In genomic region chr1:17274186-17275170, GRCh38 we compare ENCODE assay signal across 8 cellular contexts. TPM values are rescaled to one million over a fixed set of nuclear protein-coding genes. Genes with fewer than 3 reads are reported as not detected.
DNase-seq lines count a peak whose midpoint lies in the region; ATAC-seq and TF ChIP-seq lines count a peak whose summit lies in the region.

No MANE protein-coding gene starts in this region.

- H3K14ac ChIP-seq in mesenchymal stem cell (ENCODE audit: low read length in 2 of 2): peak overlapping the region in 1 of 2 experiments; percentile 1

- TF ChIP-seq CTCF in HCT116 (IDR thresholded peaks at IDR 0.05 in 2 of 3, conservative IDR thresholded peaks at IDR 0.05 in 1 of 3; ENCODE audit: borderline replicate concordance in 1 of 3, insufficient read depth in 1 of 3, low read depth in 2 of 3, low read length in 2 of 3) (peak; percentile 77 to 97 (median 89)), OCI-LY3 (IDR thresholded peaks at IDR 0.05; ENCODE audit: low read depth, low read length) (peak; percentile 66), cardiac fibroblast (IDR thresholded peaks at IDR 0.05; ENCODE audit: low read depth, low read length) (peak; percentile 85)

- H3K4me2 ChIP-seq in HCT116 (ENCODE audit: low read length): peak overlapping the region; percentile 45
- H3K4me2 ChIP-seq in OCI-LY3 (ENCODE audit: low read length): no peak overlapping the region
- H3K4me2 ChIP-seq in mesenchymal stem cell (ENCODE audit: low read length, poor library complexity, severe bottlenecking): no peak overlapping the region

- peak; percentile 73 for DNase-seq in DMS 273 (lab: John Stamatoyannopoulos, UW; ENCODE audit: unreplicated experiment)
- DNase-seq in DMS 273 treated with DMSO at 0.1 percent for 48 hours (lab: John Stamatoyannopoulos, UW): no peak
- DNase-seq in HCT116 (ENCODE audit: low read depth, low spot score): peak; percentile 42
- DNase-seq in cardiac fibroblast (ENCODE audit: low read depth in 2 of 2): peak; percentile 37 to 62
- DNase-seq in mesenchymal stem cell: peak; percentile 52
- DNase-seq in DMS114 treated with DMSO at 0.1 percent for 48 hours (lab: John Stamatoyannopoulos, UW; ENCODE audit: unreplicated experiment): no peak

- H3K4me1 ChIP-seq in HCT116 (ENCODE audit: control insufficient read depth in 1 of 2, insufficient read depth in 2 of 2, low read length in 2 of 2) (peaks cover 0 to 12% of the 10 kb centered on the region in 2 experiments; a peak in 2 of 4 replicates), OCI-LY3 (ENCODE audit: low read length) (no peaks in the 10 kb centered on the region), mesenchymal stem cell (ENCODE audit: control insufficient read depth, insufficient read depth, low read depth, low read length) (peaks cover 12% of the 10 kb centered on the region)

- no peak overlapping the region for H3K18ac ChIP-seq in mesenchymal stem cell (ENCODE audit: low read depth in 1 of 2, low read length in 2 of 2)

- H2BK15ac ChIP-seq in mesenchymal stem cell (ENCODE audit: low read depth, poor library complexity, severe bottlenecking): no peak overlapping the region

- H3K79me1 ChIP-seq in mesenchymal stem cell (replicated peaks; ENCODE audit: low read length, poor library complexity, severe bottlenecking): no peaks in the 10 kb centered on the region

- H2BK12ac ChIP-seq in mesenchymal stem cell (ENCODE audit: low read length in 2 of 2): no peak overlapping the region

- H3K9me3 ChIP-seq in HCT116 (ENCODE audit: control insufficient read depth in 1 of 2, insufficient read depth in 1 of 2, low read depth in 1 of 2, low read length in 2 of 2) (no peaks in the 10 kb centered on the region), OCI-LY3 (ENCODE audit: insufficient read depth, low read length) (no peaks in the 10 kb centered on the region), mesenchymal stem cell (ENCODE audit: control insufficient read depth, low read length) (no peaks in the 10 kb centered on the region)

- CTCF ChIA-PET in HCT116 (lab: Charles Lee): interaction anchor here (0.5 to 1.4 kb wide), 12 partner anchors 11 to 170 kb away, joined by 3 to 6 read pairs (median 3); partner anchors contain the start of gene PADI3

- 33% methylated on average over 14 of the region's 15 CpGs for WGBS in mesenchymal stem cell

- POLR2A ChIA-PET in HCT116 (lab: Charles Lee): no interaction called here

- intact Hi-C loops in HCT116 (cut with micrococcal nuclease): loop anchor here (1.0 to 5.0 kb wide), 3 partner anchors 37 to 212 kb away; no protein-coding TSS in a partner anchor

- H2AK5ac ChIP-seq in mesenchymal stem cell (ENCODE audit: low read length, severe bottlenecking): peak overlapping the region; percentile 26

- no peak for TF ChIP-seq POLR2A in HCT116 (IDR thresholded peaks at IDR 0.05; ENCODE audit: borderline replicate concordance, extremely low read depth, insufficient read depth, insufficient read length)

- no peaks in the 10 kb centered on the region for H3K36me3 ChIP-seq in HCT116 (ENCODE audit: control insufficient read depth in 1 of 2, insufficient read depth in 2 of 2, low read length in 2 of 2)
- H3K36me3 ChIP-seq in OCI-LY3 (replicated peaks; ENCODE audit: low read depth, low read length): no peaks in the 10 kb centered on the region
- H3K36me3 ChIP-seq in mesenchymal stem cell (ENCODE audit: control insufficient read depth in 1 of 2, insufficient read depth in 2 of 2, low read depth in 1 of 2, low read length in 2 of 2): no peaks in the 10 kb centered on the region

- ATAC-seq in HCT116 (peak; percentile 98), GM21723 (IDR thresholded peaks at IDR 0.05; ENCODE audit: unreplicated experiment) (no peak)

- H3K9me2 ChIP-seq in HCT116 (ENCODE audit: insufficient read depth): no peaks in the 10 kb centered on the region

- no peak overlapping the region for H3K4ac ChIP-seq in mesenchymal stem cell (ENCODE audit: low read depth in 1 of 2, low read length in 2 of 2)

- no peak overlapping the region for H3K27ac ChIP-seq in HCT116 (ENCODE audit: low read depth, low read length)
- H3K27ac ChIP-seq in OCI-LY3 (ENCODE audit: low read length): no peak overlapping the region
- no peak overlapping the region for H3K27ac ChIP-seq in mesenchymal stem cell (ENCODE audit: low read length, poor library complexity, severe bottlenecking)

- H3K79me2 ChIP-seq in HCT116 (ENCODE audit: insufficient read depth, low read length): no peaks in the 10 kb centered on the region
- no peaks in the 10 kb centered on the region for H3K79me2 ChIP-seq in OCI-LY3 (ENCODE audit: low read length)

- H2AFZ ChIP-seq in HCT116 (ENCODE audit: low read depth, low read length, poor library complexity, severe bottlenecking) (peak overlapping the region; percentile 71), OCI-LY3 (ENCODE audit: low read depth, low read length) (no peak overlapping the region; the same call in 1 of the 2 replicates), mesenchymal stem cell (ENCODE audit: low read depth, low read length) (peak overlapping the region; percentile 57)

- peak; percentile 86 for TF ChIP-seq RAD21 in HCT116 (IDR thresholded peaks at IDR 0.05; ENCODE audit: low read depth)

- H3K9ac ChIP-seq in HCT116 (ENCODE audit: low read length) (no peak overlapping the region), OCI-LY3 (ENCODE audit: low read length) (no peak overlapping the region), mesenchymal stem cell (ENCODE audit: low read length) (no peak overlapping the region)

- H4K8ac ChIP-seq in mesenchymal stem cell (ENCODE audit: low read length): no peak overlapping the region

- no peak overlapping the region for H4K91ac ChIP-seq in mesenchymal stem cell (ENCODE audit: low read length)

- no peaks in the 10 kb centered on the region for H4K20me1 ChIP-seq in HCT116 (ENCODE audit: insufficient read depth)
- H4K20me1 ChIP-seq in OCI-LY3 (ENCODE audit: insufficient read depth, low read length): no peaks in the 10 kb centered on the region

- H2BK5ac ChIP-seq in mesenchymal stem cell (ENCODE audit: low read depth, low read length, poor library complexity, severe bottlenecking): no peak overlapping the region

- no TSS peak for BruUV-seq in HCT116 (replicated peaks; lab: Mats Ljungman, UMichigan)

- no peak overlapping the region for H3K23ac ChIP-seq in mesenchymal stem cell (ENCODE audit: low read length in 2 of 2)

- H3K4me3 ChIP-seq in HCT116 (replicated peaks in 1 of 2; ENCODE audit: low read depth in 1 of 2, low read length in 2 of 2) (no peak overlapping the region), OCI-LY3 (ENCODE audit: low read length) (no peak overlapping the region), cardiac fibroblast (replicated peaks in 1 of 2; ENCODE audit: low read depth in 2 of 2, low read length in 2 of 2) (no peak overlapping the region), mesenchymal stem cell (ENCODE audit: insufficient read depth in 1 of 2, low read depth in 1 of 2, low read length in 2 of 2) (no peak overlapping the region)

- RAD21 ChIA-PET in HCT116 (lab: Charles Lee; ENCODE audit: low non-redundant PET in 1 of 2, low total read pairs in 2 of 2, uncharacterized antibody in 2 of 2, unreplicated experiment in 2 of 2): interaction anchor here in 1 of 2 experiments (1.0 kb wide), 1 partner anchor 37 kb away, joined by 3 read pairs; no protein-coding TSS in a partner anchor

- no peaks in the 10 kb centered on the region for H3K27me3 ChIP-seq in HCT116 (ENCODE audit: insufficient read depth, low read length)
- H3K27me3 ChIP-seq in OCI-LY3 (ENCODE audit: low read depth, low read length): no peaks in the 10 kb centered on the region
- peaks cover 0 to 65% of the 10 kb centered on the region in 2 experiments for H3K27me3 ChIP-seq in mesenchymal stem cell (ENCODE audit: control insufficient read depth in 1 of 2, insufficient read depth in 1 of 2, low read length in 2 of 2)

- H2BK120ac ChIP-seq in mesenchymal stem cell (ENCODE audit: low read depth, low read length): no peak overlapping the region

TF ChIP-seq in HCT116, 20 proteins besides CTCF, POLR2A, EP300 and RAD21:
- TF ChIP-seq CBX3 (IDR thresholded peaks at IDR 0.05; ENCODE audit: low read depth) (no peak), ELF1 (IDR thresholded peaks at IDR 0.05; ENCODE audit: borderline replicate concordance, low read depth) (no peak), EGR1 (IDR thresholded peaks at IDR 0.05; ENCODE audit: low read depth) (no peak), ATF3 (IDR thresholded peaks at IDR 0.05) (no peak), MAX (IDR thresholded peaks at IDR 0.05) (no peak), YY1 (IDR thresholded peaks at IDR 0.05; ENCODE audit: extremely low read depth, insufficient replicate concordance, low read depth, low read length) (peak; percentile 50), POLR2AphosphoS5 (IDR thresholded peaks at IDR 0.05; ENCODE audit: low read depth, low read length) (no peak), CEBPB (IDR thresholded peaks at IDR 0.05; ENCODE audit: low read depth) (no peak)

RNA-seq across cellular contexts. Expression of gene PADI3, which starts 25.6 kb away (rescaled TPM):
- 0.93 TPM for total RNA-seq in HCT116 (2021; ENCODE audit: unreplicated experiment)
- 0.52 and 1.3 TPM in 2 replicates for polyA plus RNA-seq in HCT116 (2012)
- polyA plus RNA-seq in mesenchymal stem cell (2013, experiment 1 of 2): not detected
- 0.01 TPM for polyA plus RNA-seq in mesenchymal stem cell (2013, experiment 2 of 2)

RNA-seq across cellular contexts. Expression of gene PADI4, which starts 33.5 kb away (rescaled TPM):
- total RNA-seq in HCT116 (2021; ENCODE audit: unreplicated experiment): 0.44 TPM
- polyA plus RNA-seq in HCT116 (2012): 0.17 and 0.20 TPM in 2 replicates
- not detected for polyA plus RNA-seq in mesenchymal stem cell (2013, experiment 1 of 2)
- polyA plus RNA-seq in mesenchymal stem cell (2013, experiment 2 of 2): not detected

Comparison
In these comparisons a context has a peak if more than half of its experiments do, and no peak if none do; other contexts are left out.
1. DNase-seq: peak in DMS 273 (single experiment), HCT116 (single experiment), cardiac fibroblast (2 of 2) and mesenchymal stem cell (single experiment); none in DMS 273 treated with DMSO at 0.1 percent for 48 hours (single experiment) and DMS114 treated with DMSO at 0.1 percent for 48 hours (single experiment).
2. Peak in every context shown above with its lines, with median percentiles within 50 percentile points of each other: CTCF ChIP-seq.